In the genomic region with DNA sequence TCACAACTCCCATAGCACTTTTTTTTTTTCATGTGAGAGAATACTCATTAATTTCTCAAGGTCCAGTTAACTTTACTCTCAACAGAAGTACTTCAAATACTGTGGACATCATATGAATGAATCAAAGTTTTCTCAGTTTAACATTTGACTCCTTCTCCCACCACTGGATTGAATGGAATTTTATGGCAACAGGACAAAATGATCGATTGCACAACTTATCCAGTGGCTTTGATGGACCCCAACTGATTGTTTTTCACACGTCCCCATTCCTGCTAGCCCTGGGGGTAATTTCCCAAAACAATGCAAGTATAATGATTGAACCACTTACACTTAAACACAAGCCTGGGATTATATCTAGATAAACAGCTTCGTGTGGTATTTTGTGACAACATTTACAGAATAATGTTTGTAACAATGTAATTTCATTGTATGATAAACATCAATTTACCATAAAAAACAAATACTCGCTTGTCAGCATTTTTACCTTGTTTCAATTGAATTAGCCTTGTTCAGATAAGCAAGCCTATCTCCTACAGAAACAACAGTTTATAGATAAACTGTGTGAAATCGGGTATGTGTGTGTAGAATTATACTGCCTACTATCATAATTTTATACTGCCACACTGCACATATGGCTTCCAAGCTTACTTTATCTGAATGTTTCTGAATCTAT, we compare ENCODE assay signal across 2 cellular contexts.
A peak's percentile ranks its signal among the peaks of the same experiment; 100 is the strongest.
TF ChIP-seq lines count a peak whose summit lies in the region.

No MANE protein-coding gene starts in this region.

TF ChIP-seq in HEK293, 187 proteins besides CTCF, POLR2A, EP300 and RAD21 (continued from another document):
- TF ChIP-seq, protein P1, sequence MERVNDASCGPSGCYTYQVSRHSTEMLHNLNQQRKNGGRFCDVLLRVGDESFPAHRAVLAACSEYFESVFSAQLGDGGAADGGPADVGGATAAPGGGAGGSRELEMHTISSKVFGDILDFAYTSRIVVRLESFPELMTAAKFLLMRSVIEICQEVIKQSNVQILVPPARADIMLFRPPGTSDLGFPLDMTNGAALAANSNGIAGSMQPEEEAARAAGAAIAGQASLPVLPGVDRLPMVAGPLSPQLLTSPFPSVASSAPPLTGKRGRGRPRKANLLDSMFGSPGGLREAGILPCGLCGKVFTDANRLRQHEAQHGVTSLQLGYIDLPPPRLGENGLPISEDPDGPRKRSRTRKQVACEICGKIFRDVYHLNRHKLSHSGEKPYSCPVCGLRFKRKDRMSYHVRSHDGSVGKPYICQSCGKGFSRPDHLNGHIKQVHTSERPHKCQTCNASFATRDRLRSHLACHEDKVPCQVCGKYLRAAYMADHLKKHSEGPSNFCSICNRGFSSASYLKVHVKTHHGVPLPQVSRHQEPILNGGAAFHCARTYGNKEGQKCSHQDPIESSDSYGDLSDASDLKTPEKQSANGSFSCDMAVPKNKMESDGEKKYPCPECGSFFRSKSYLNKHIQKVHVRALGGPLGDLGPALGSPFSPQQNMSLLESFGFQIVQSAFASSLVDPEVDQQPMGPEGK (tag by site-specific recombination; IDR thresholded peaks at IDR 0.05) = no peak

TF ChIP-seq in SK-N-SH treated with all-trans-retinoic acid at 6 μM for 48 hours, 23 proteins besides CTCF, POLR2A, EP300 and RAD21 (continued from another document):
- TF ChIP-seq, protein P2, sequence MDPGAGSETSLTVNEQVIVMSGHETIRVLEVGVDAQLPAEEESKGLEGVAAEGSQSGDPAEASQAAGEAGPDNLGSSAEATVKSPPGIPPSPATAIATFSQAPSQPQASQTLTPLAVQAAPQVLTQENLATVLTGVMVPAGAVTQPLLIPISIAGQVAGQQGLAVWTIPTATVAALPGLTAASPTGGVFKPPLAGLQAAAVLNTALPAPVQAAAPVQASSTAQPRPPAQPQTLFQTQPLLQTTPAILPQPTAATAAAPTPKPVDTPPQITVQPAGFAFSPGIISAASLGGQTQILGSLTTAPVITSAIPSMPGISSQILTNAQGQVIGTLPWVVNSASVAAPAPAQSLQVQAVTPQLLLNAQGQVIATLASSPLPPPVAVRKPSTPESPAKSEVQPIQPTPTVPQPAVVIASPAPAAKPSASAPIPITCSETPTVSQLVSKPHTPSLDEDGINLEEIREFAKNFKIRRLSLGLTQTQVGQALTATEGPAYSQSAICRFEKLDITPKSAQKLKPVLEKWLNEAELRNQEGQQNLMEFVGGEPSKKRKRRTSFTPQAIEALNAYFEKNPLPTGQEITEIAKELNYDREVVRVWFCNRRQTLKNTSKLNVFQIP (CRISPR knock-in tag; IDR thresholded peaks at IDR 0.05; ENCODE audit: borderline replicate concordance, low read depth) = no peak
- peak; percentile 77 for TF ChIP-seq TCF4 (CRISPR knock-in tag; IDR thresholded peaks at IDR 0.05; ENCODE audit: borderline replicate concordance)
- no peak for TF ChIP-seq ISL1 (CRISPR knock-in tag; IDR thresholded peaks at IDR 0.05)
